Comparison of ENCODE assay signal across 19 cellular contexts in the genomic region with DNA sequence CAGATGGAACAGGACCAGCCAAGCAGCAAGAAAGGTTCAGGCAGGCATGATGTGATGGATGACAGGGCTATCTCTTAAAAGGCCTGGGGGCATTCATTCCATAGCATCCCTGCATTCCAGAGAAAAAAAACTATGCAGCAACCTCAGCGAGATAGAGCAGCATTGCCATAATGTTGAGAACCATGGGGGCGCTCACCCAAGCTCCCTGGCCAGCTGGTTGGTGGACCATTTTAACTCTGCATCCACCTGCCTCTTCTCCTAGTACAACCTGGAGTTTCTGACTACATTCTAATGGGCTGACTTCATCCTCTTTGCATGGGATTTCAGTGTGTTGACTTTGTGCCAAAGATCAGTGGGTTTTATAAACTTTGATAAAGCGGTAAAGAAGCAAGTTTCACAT.
"Had no signal": no experiment of that assay in that cellular context is flagged by ENCODE, and none has a peak within 500 bp of the region (broad histone marks: within the 10 kb centered on the region; RNA-seq: fewer than 3 reads in every experiment).

No MANE protein-coding gene starts in this region.

- H3K9me3 Mint-ChIP-seq: activated B cell treated with CpG ODN at 0.5 μM for 24 hours; activated CD4-positive, alpha-beta T cell treated with anti-CD3 and anti-CD28 coated beads, Interleukin-2, amount 10 ng/mL, durations not matched to agents 24 days and 14 days; activated T-helper 17 cell treated with anti-CD3 and anti-CD28 coated beads, Interleukin-2, amount 50 U/mL, for 72 hours had no signal

- DNase-seq: activated B cell treated with CpG ODN at 0.5 μM for 24 hours; activated CD4-positive, alpha-beta T cell treated with anti-CD3 and anti-CD28 coated beads, Interleukin-2, amount 10 ng/mL, durations not matched to agents 24 days and 14 days; activated CD8-positive, alpha-beta memory T cell treated with anti-CD3 and anti-CD28 coated beads for 24 hours; activated naive CD4-positive, alpha-beta T cell treated with anti-CD3 and anti-CD28 coated beads for 36 hours; body of pancreas; effector memory CD8-positive, alpha-beta T cell; glutamatergic neuron; immature natural killer cell; left ventricle myocardium inferior; occipital lobe; right lobe of liver; T-helper 17 cell had no signal

- ATAC-seq: activated T-helper 17 cell treated with anti-CD3 and anti-CD28 coated beads, Interleukin-2, amount 50 U/mL, for 72 hours; body of pancreas; effector memory CD8-positive, alpha-beta T cell; right lobe of liver; stimulated activated memory B cell treated with anti-CD40 and anti-IgM and Interleukin-4, amounts not matched to agents 10 μg/mL and 1 μg/mL and 100 μg/mL, for 72 hours; T-helper 17 cell had no signal

- H3K27me3 Mint-ChIP-seq: activated B cell treated with CpG ODN at 0.5 μM for 24 hours; activated CD4-positive, alpha-beta T cell treated with anti-CD3 and anti-CD28 coated beads, Interleukin-2, amount 10 ng/mL, durations not matched to agents 24 days and 14 days; activated T-helper 17 cell treated with anti-CD3 and anti-CD28 coated beads, Interleukin-2, amount 50 U/mL, for 72 hours; central memory CD8-positive, alpha-beta T cell; effector memory CD8-positive, alpha-beta T cell; memory B cell; progenitor cell of endocrine pancreas; stimulated activated memory B cell treated with anti-CD40 and anti-IgM and Interleukin-4, amounts not matched to agents 10 μg/mL and 1 μg/mL and 100 μg/mL, for 72 hours had no signal

- H3K4me3 Mint-ChIP-seq: activated B cell treated with CpG ODN at 0.5 μM for 24 hours; activated CD4-positive, alpha-beta T cell treated with anti-CD3 and anti-CD28 coated beads, Interleukin-2, amount 10 ng/mL, durations not matched to agents 24 days and 14 days; activated naive CD4-positive, alpha-beta T cell treated with anti-CD3 and anti-CD28 coated beads for 36 hours; activated T-helper 17 cell treated with anti-CD3 and anti-CD28 coated beads, Interleukin-2, amount 50 U/mL, for 72 hours; central memory CD8-positive, alpha-beta T cell; effector memory CD8-positive, alpha-beta T cell; immature natural killer cell; memory B cell; nephron; stimulated activated memory B cell treated with anti-CD40 and anti-IgM and Interleukin-4, amounts not matched to agents 10 μg/mL and 1 μg/mL and 100 μg/mL, for 72 hours; T-helper 17 cell had no signal

- H3K36me3 Mint-ChIP-seq: immature natural killer cell; stimulated activated memory B cell treated with anti-CD40 and anti-IgM and Interleukin-4, amounts not matched to agents 10 μg/mL and 1 μg/mL and 100 μg/mL, for 72 hours had no signal

- H3K27ac ChIP-seq: body of pancreas, left ventricle myocardium inferior, right lobe of liver, tibial nerve had no signal

- H3K4me1 ChIP-seq: right lobe of liver had no signal

- H3K4me3 ChIP-seq: body of pancreas, left ventricle myocardium inferior, right lobe of liver, tibial nerve had no signal

- H3K27ac Mint-ChIP-seq: activated B cell treated with CpG ODN at 0.5 μM for 24 hours; activated CD4-positive, alpha-beta T cell treated with anti-CD3 and anti-CD28 coated beads, Interleukin-2, amount 10 ng/mL, durations not matched to agents 24 days and 14 days; activated naive CD4-positive, alpha-beta T cell treated with anti-CD3 and anti-CD28 coated beads for 36 hours; activated T-helper 17 cell treated with anti-CD3 and anti-CD28 coated beads, Interleukin-2, amount 50 U/mL, for 72 hours; effector memory CD8-positive, alpha-beta T cell; immature natural killer cell; memory B cell; nephron; progenitor cell of endocrine pancreas; stimulated activated memory B cell treated with anti-CD40 and anti-IgM and Interleukin-4, amounts not matched to agents 10 μg/mL and 1 μg/mL and 100 μg/mL, for 72 hours; T-helper 17 cell had no signal

- H3K4me1 Mint-ChIP-seq: activated B cell treated with CpG ODN at 0.5 μM for 24 hours; activated CD4-positive, alpha-beta T cell treated with anti-CD3 and anti-CD28 coated beads, Interleukin-2, amount 10 ng/mL, durations not matched to agents 24 days and 14 days; activated T-helper 17 cell treated with anti-CD3 and anti-CD28 coated beads, Interleukin-2, amount 50 U/mL, for 72 hours; central memory CD8-positive, alpha-beta T cell; immature natural killer cell; memory B cell; nephron; stimulated activated memory B cell treated with anti-CD40 and anti-IgM and Interleukin-4, amounts not matched to agents 10 μg/mL and 1 μg/mL and 100 μg/mL, for 72 hours; T-helper 17 cell had no signal

- H3K36me3 ChIP-seq: left ventricle myocardium inferior, right lobe of liver, tibial nerve had no signal

- H3K9me3 ChIP-seq: body of pancreas, right lobe of liver, tibial nerve had no signal

- H3K27me3 ChIP-seq: body of pancreas, right lobe of liver, tibial nerve had no signal
